ENCODE assay signal across 14 cellular contexts in genomic region chr22:38081941-38082828, GRCh38. TPM values are rescaled to one million over a fixed set of nuclear protein-coding genes. Genes with fewer than 3 reads are reported as not detected.
A peak's percentile ranks its signal among the peaks of the same experiment; 100 is the strongest.
DNase-seq lines count a peak whose midpoint lies in the region; FAIRE-seq and TF ChIP-seq lines count a peak whose summit lies in the region.
"Had no signal": no experiment of that assay in that cellular context is flagged by ENCODE, and none has a peak within 500 bp of the region (broad histone marks: within the 10 kb centered on the region; RNA-seq: fewer than 3 reads in every experiment).

No MANE protein-coding gene starts in this region.

- H4K5ac ChIP-seq in H1 (ENCODE audit: insufficient read length, low read depth, low read length): no peak overlapping the region

- H2AK5ac ChIP-seq in H1 (ENCODE audit: low read depth, low read length): no peak overlapping the region

- peak overlapping the region; percentile 60; the same call in 1 of the 2 replicates for H2BK12ac ChIP-seq in H1 (ENCODE audit: low read depth, low read length)

- no peak overlapping the region for H3K4ac ChIP-seq in H1 (replicated peaks; ENCODE audit: insufficient read length, low read depth, low read length)

- no peak for TF ChIP-seq RAD21 in H1 (IDR thresholded peaks at IDR 0.05 in 1 of 2, conservative IDR thresholded peaks at IDR 0.05 in 1 of 2; ENCODE audit: low read depth in 2 of 2, low read length in 2 of 2)

- no peak overlapping the region for H3K23ac ChIP-seq in H1 (ENCODE audit: insufficient read length)

- H3K4me2 ChIP-seq in H1 (ENCODE audit: insufficient read depth in 1 of 2, low read depth in 2 of 2, low read length in 2 of 2) (peak overlapping the region; percentile 66 to 80; a peak in 3 of 4 replicates), osteoblast (ENCODE audit: insufficient read depth, low read length) (peak overlapping the region; percentile 70)

- peaks cover 3% of the 10 kb centered on the region for H3K23me2 ChIP-seq in H1 (ENCODE audit: low read depth, low read length)

- no peak overlapping the region; the same call in 1 of the 2 replicates for H4K8ac ChIP-seq in H1 (ENCODE audit: extremely low read depth, insufficient read depth, low read length)

- H2BK120ac ChIP-seq in H1 (replicated peaks; ENCODE audit: low read depth, low read length): no peak overlapping the region

- H3K27ac ChIP-seq in H1 (ENCODE audit: low read depth, low read length) (no peak overlapping the region), osteoblast (ENCODE audit: low read depth, low read length) (no peak overlapping the region)
- H3K27ac ChIP-seq: adrenal gland, RWPE1 had no signal

- POLR2A ChIA-PET in H1 (lab: Charles Lee; ENCODE audit: partially characterized antibody): interaction anchor here (0.8 to 1.4 kb wide), 4 partner anchors 8 to 408 kb away, joined by 3 to 6 read pairs (median 4); no protein-coding TSS in a partner anchor

- no peak overlapping the region for H2BK5ac ChIP-seq in H1 (ENCODE audit: low read depth, low read length)

- no peak overlapping the region for H4K91ac ChIP-seq in H1 (replicated peaks; ENCODE audit: insufficient read length, low read length)

- H2BK20ac ChIP-seq in H1 (ENCODE audit: low read length): no peak overlapping the region

- no peak overlapping the region for H3K9ac ChIP-seq in H1 (replicated peaks in 1 of 4; ENCODE audit: extremely low read depth in 1 of 4, low read depth in 3 of 4, low read length in 3 of 4)

- peak; percentile 28 for DNase-seq in stimulated activated CD4-positive, alpha-beta T cell treated with anti-CD3 and anti-CD28 coated beads, Interleukin-15, amount 100 ng/mL, for 24 hours
- no peak for DNase-seq in stimulated activated CD4-positive, alpha-beta T cell treated with anti-CD3 and anti-CD28 coated beads, Interleukin-4, amount 100 ng/mL, for 24 hours
- DNase-seq in H1 (ENCODE audit: low read depth in 1 of 2, low spot score in 2 of 2): no peak
- DNase-seq in osteoblast (ENCODE audit: insufficient read length, low spot score, missing footprints): peak; percentile 77
- DNase-seq in HPDE6-E6E7 (ENCODE audit: extremely low spot score): no peak
- no peak for DNase-seq in activated gamma-delta T cell treated with Interleukin-2 at 50 U/mL for 16 hours
- no peak for DNase-seq in SIG-M5 treated with dmso at 0.1 percent for 504 hours (lab: John Stamatoyannopoulos, UW; ENCODE audit: unreplicated experiment)
- no peak for DNase-seq in urothelium cell line (ENCODE audit: low spot score)
- DNase-seq: activated CD4-positive, alpha-beta T cell treated with anti-CD3 and anti-CD28 coated beads for 1 hour; CD4-positive, CD25-positive, alpha-beta regulatory T cell; NCI-H2107 had no signal

- H3K14ac ChIP-seq in H1 (ENCODE audit: insufficient read length): no peak overlapping the region

- H2BK15ac ChIP-seq in H1 (ENCODE audit: low read length): peak overlapping the region; percentile 88; the same call in 1 of the 2 replicates

- no peak for TF ChIP-seq POLR2A in H1 (IDR thresholded peaks at IDR 0.05; ENCODE audit: control extremely low read depth in 1 of 2, low read depth in 2 of 2, low read length in 2 of 2)

- 67% methylated on average over 38 of the region's 52 CpGs; no CpG with 5 or more reads in 1 of the 2 experiments for WGBS in H1 (ENCODE audit: extremely low coverage in 1 of 2, insufficient coverage in 1 of 2, insufficient read length in 1 of 2, insufficient replicate concordance in 2 of 2, low coverage in 1 of 2, low lambda C conversion rate in 2 of 2, missing lambda C conversion rate in 1 of 2), 2 experiments

- TF ChIP-seq CTCF in H1 (IDR thresholded peaks at IDR 0.05; ENCODE audit: control extremely low read depth in 1 of 3, insufficient read depth in 1 of 3, low read depth in 1 of 3, low read length in 3 of 3) (no peak), osteoblast (IDR thresholded peaks at IDR 0.05; ENCODE audit: extremely low read depth, low read depth, low read length) (no peak)

- H3K79me2 ChIP-seq in H1 (ENCODE audit: control insufficient read depth in 1 of 2, insufficient read depth in 2 of 2, low read length in 2 of 2): no peaks in the 10 kb centered on the region
- H3K79me2 ChIP-seq in osteoblast (ENCODE audit: insufficient read depth, low read length): no peaks in the 10 kb centered on the region

- FAIRE-seq in H1 (lab: Jason Lieb, UNC) (no peak), urothelium cell line (lab: Jason Lieb, UNC) (no peak)

- H3K9me3 ChIP-seq in H1 (ENCODE audit: insufficient read depth in 2 of 2, low read depth in 1 of 2, low read length in 1 of 2): no peaks in the 10 kb centered on the region
- no peaks in the 10 kb centered on the region for H3K9me3 ChIP-seq in osteoblast (ENCODE audit: low read depth, low read length)
- H3K9me3 ChIP-seq: adrenal gland had no signal

- H4K20me1 ChIP-seq in H1 (replicated peaks in 1 of 2; ENCODE audit: control insufficient read depth in 1 of 2, insufficient read depth in 2 of 2, low read length in 2 of 2) (peaks cover 0 to 1% of the 10 kb centered on the region in 2 experiments), osteoblast (ENCODE audit: insufficient read depth, low read length) (peaks cover 3% of the 10 kb centered on the region)

- TF ChIP-seq EP300 in H1 (IDR thresholded peaks at IDR 0.05; ENCODE audit: borderline replicate concordance in 1 of 2, low read depth in 2 of 2, low read length in 2 of 2): no peak

- no peak overlapping the region for H2AFZ ChIP-seq in H1 (ENCODE audit: low read length)
- no peak overlapping the region for H2AFZ ChIP-seq in osteoblast (ENCODE audit: low read length)

- H3K4me3 ChIP-seq in H1 (ENCODE audit: extremely low read depth in 1 of 4, insufficient read depth in 2 of 4, low read depth in 3 of 4, low read length in 4 of 4): peak overlapping the region in 1 of 4 experiments; percentile 48; a peak in 2 of 8 replicates
- H3K4me3 ChIP-seq in osteoblast (ENCODE audit: insufficient read depth, low read length): no peak overlapping the region

- H3K27me3 ChIP-seq in H1 (replicated peaks in 1 of 4; ENCODE audit: control insufficient read depth in 3 of 4, extremely low read depth in 1 of 4, insufficient read depth in 3 of 4, low read length in 3 of 4) (peaks cover 7 to 37% (median 33%) of the 10 kb centered on the region in 4 experiments), osteoblast (ENCODE audit: insufficient read depth, low read length) (peaks cover 19% of the 10 kb centered on the region)

- H3K36me3 ChIP-seq in H1 (ENCODE audit: control insufficient read depth in 2 of 4, insufficient read depth in 4 of 4, low read length in 3 of 4): no peaks in the 10 kb centered on the region
- no peaks in the 10 kb centered on the region for H3K36me3 ChIP-seq in osteoblast (ENCODE audit: insufficient read depth, low read length)
- H3K36me3 ChIP-seq: adrenal gland had no signal

- H3K4me1 ChIP-seq in H1 (replicated peaks in 1 of 4; ENCODE audit: control insufficient read depth in 3 of 4, insufficient read depth in 4 of 4, low read length in 3 of 4) (peaks cover 0 to 25% (median 18%) of the 10 kb centered on the region in 4 experiments; a peak in 6 of 7 replicates), osteoblast (ENCODE audit: insufficient read depth, low read length) (no peaks in the 10 kb centered on the region)

- no peak overlapping the region for H3K56ac ChIP-seq in H1 (replicated peaks; ENCODE audit: insufficient read length, low read depth, low read length)

- no peaks in the 10 kb centered on the region for H3K79me1 ChIP-seq in H1 (ENCODE audit: low read depth, low read length)

- no peak overlapping the region for H3K18ac ChIP-seq in H1 (ENCODE audit: extremely low read depth, low read length)

- CTCF ChIA-PET in H1 (lab: Charles Lee; ENCODE audit: partially characterized antibody): interaction anchor here (0.9 to 2.0 kb wide), 6 partner anchors 14 to 62 kb away, joined by 3 to 11 read pairs (median 4); no protein-coding TSS in a partner anchor

TF ChIP-seq in H1, 55 proteins besides CTCF, POLR2A, EP300 and RAD21 (continues in another document):
- TF ChIP-seq, protein P1, sequence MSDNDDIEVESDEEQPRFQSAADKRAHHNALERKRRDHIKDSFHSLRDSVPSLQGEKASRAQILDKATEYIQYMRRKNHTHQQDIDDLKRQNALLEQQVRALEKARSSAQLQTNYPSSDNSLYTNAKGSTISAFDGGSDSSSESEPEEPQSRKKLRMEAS (IDR thresholded peaks at IDR 0.05): peak; percentile 59
- no peak for TF ChIP-seq HDAC2 (IDR thresholded peaks at IDR 0.05; ENCODE audit: borderline replicate concordance in 1 of 2, low read depth in 2 of 2, low read length in 2 of 2)

RNA-seq across cellular contexts. Expression of gene SLC16A8, which starts 1.8 kb away (rescaled TPM):
- not detected in 2 replicates for total RNA-seq in H1 (2021; fragmentation: NEBNext Ultra II Directional; extraction: Animal tissue kit (Norgen Biotek cat#: 25700))
- polyA plus RNA-seq in H1 (2011; rRNA removed): 0.70 and 1.2 TPM in 2 replicates
- 0.62 TPM for polyA plus RNA-seq in H1 (2011; cell fraction: cytosol; rRNA removed)
- polyA plus RNA-seq in H1 (2011; cell fraction: nucleus; rRNA removed): 0.44 TPM
- 0.69 to 1.6 TPM (median 1.3 TPM) in 4 replicates for polyA plus RNA-seq in H1 (2012, experiment 1 of 2)
- 0.43 TPM for polyA plus RNA-seq in H1 (2012, experiment 2 of 2)
- polyA plus RNA-seq in H1 (2013, experiment 1 of 2): 0.28 TPM
- 0.17 TPM for polyA plus RNA-seq in H1 (2013, experiment 2 of 2)
- polyA minus RNA-seq in H1 (2011; rRNA and poly(A)+ RNA removed): not detected in 2 replicates
- not detected for polyA minus RNA-seq in H1 (2011; cell fraction: cytosol; rRNA and poly(A)+ RNA removed)
- 0.40 TPM for polyA minus RNA-seq in H1 (2011; cell fraction: nucleus; rRNA and poly(A)+ RNA removed)
- not detected in 2 replicates for total RNA-seq in osteoblast
- total RNA-seq: CD4-positive, CD25-positive, alpha-beta regulatory T cell; left lobe of liver had no signal
- polyA plus RNA-seq: CD4-positive, CD25-positive, alpha-beta regulatory T cell had no signal

RNA-seq across cellular contexts. Expression of gene PICK1, which starts 25.0 kb away (rescaled TPM):
- total RNA-seq in H1 (2021; fragmentation: NEBNext Ultra II Directional; extraction: Animal tissue kit (Norgen Biotek cat#: 25700)): 22.9 and 26.2 TPM in 2 replicates
- polyA plus RNA-seq in H1 (2011; rRNA removed): 20.4 and 26.7 TPM in 2 replicates
- polyA plus RNA-seq in H1 (2011; cell fraction: cytosol; rRNA removed): 34.3 TPM
- 80.4 TPM for polyA plus RNA-seq in H1 (2011; cell fraction: nucleus; rRNA removed)
- polyA plus RNA-seq in H1 (2012, experiment 1 of 2): 14.3 to 28.4 TPM (median 26.6 TPM) in 4 replicates
- polyA plus RNA-seq in H1 (2012, experiment 2 of 2): 17.5 TPM
- 13.5 TPM for polyA plus RNA-seq in H1 (2013, experiment 1 of 2)
- 13.1 TPM for polyA plus RNA-seq in H1 (2013, experiment 2 of 2)
- polyA minus RNA-seq in H1 (2011; rRNA and poly(A)+ RNA removed): 24.3 and 33.6 TPM in 2 replicates
- polyA minus RNA-seq in H1 (2011; cell fraction: cytosol; rRNA and poly(A)+ RNA removed): 15.3 TPM
- polyA minus RNA-seq in H1 (2011; cell fraction: nucleus; rRNA and poly(A)+ RNA removed): 33.8 TPM
- total RNA-seq in osteoblast: 14.4 and 15.6 TPM in 2 replicates

RNA-seq across cellular contexts. Expression of gene BAIAP2L2, which starts 28.3 kb away (rescaled TPM):
- total RNA-seq in H1 (2021; fragmentation: NEBNext Ultra II Directional; extraction: Animal tissue kit (Norgen Biotek cat#: 25700)): 5.4 and 7.2 TPM in 2 replicates
- 10.0 and 13.9 TPM in 2 replicates for polyA plus RNA-seq in H1 (2011; rRNA removed)
- 5.2 TPM for polyA plus RNA-seq in H1 (2011; cell fraction: cytosol; rRNA removed)
- polyA plus RNA-seq in H1 (2011; cell fraction: nucleus; rRNA removed): 14.7 TPM
- 2.3 to 7.1 TPM (median 5.9 TPM) in 4 replicates for polyA plus RNA-seq in H1 (2012, experiment 1 of 2)
- 3.2 TPM for polyA plus RNA-seq in H1 (2012, experiment 2 of 2)
- polyA plus RNA-seq in H1 (2013, experiment 1 of 2): 5.7 TPM
- polyA plus RNA-seq in H1 (2013, experiment 2 of 2): 5.2 TPM
- polyA minus RNA-seq in H1 (2011; rRNA and poly(A)+ RNA removed): 0.54 and 1.1 TPM in 2 replicates
- 5.6 TPM for polyA minus RNA-seq in H1 (2011; cell fraction: cytosol; rRNA and poly(A)+ RNA removed)
- 1.5 TPM for polyA minus RNA-seq in H1 (2011; cell fraction: nucleus; rRNA and poly(A)+ RNA removed)
- total RNA-seq in osteoblast: 0.88 and 1.1 TPM in 2 replicates
- polyA plus RNA-seq: CD4-positive, CD25-positive, alpha-beta regulatory T cell had no signal

Comparison
In these comparisons a context has a peak if more than half of its experiments do, and no peak if none do; other contexts are left out.
1. DNase-seq: peak in stimulated activated CD4-positive, alpha-beta T cell treated with anti-CD3 and anti-CD28 coated beads, Interleukin-15, amount 100 ng/mL, for 24 hours (single experiment) and osteoblast (single experiment); none in stimulated activated CD4-positive, alpha-beta T cell treated with anti-CD3 and anti-CD28 coated beads, Interleukin-4, amount 100 ng/mL, for 24 hours (single experiment), H1 (0 of 2), HPDE6-E6E7 (single experiment), activated gamma-delta T cell treated with Interleukin-2 at 50 U/mL for 16 hours (single experiment), SIG-M5 treated with dmso at 0.1 percent for 504 hours (single experiment) and urothelium cell line (single experiment).